Comparison of ENCODE assay signal across 11 cellular contexts in genomic region chr19:49687566-49688316, GRCh38. TPM values are rescaled to one million over a fixed set of nuclear protein-coding genes. Genes with fewer than 3 reads are reported as not detected.
A peak's percentile ranks its signal among the peaks of the same experiment; 100 is the strongest.
DNase-seq lines count a peak whose midpoint lies in the region; TF ChIP-seq lines count a peak whose summit lies in the region.
"Had no signal": no experiment of that assay in that cellular context is flagged by ENCODE, and none has a peak within 500 bp of the region (broad histone marks: within the 10 kb centered on the region; RNA-seq: fewer than 3 reads in every experiment).

No MANE protein-coding gene starts in this region.

- H3K27ac Mint-ChIP-seq in Calu3 (ENCODE audit: unreplicated experiment) (peak overlapping the region; percentile 40), mesothelial cell of epicardium (peak overlapping the region; percentile 54)
- H3K27ac Mint-ChIP-seq: CD8-positive, alpha-beta memory T cell had no signal

- peaks cover 8% of the 10 kb centered on the region for H3K4me1 ChIP-seq in HEK293 (ENCODE audit: control insufficient read depth, insufficient read depth, low read length)

- POLR2A ChIA-PET in HEK293 (lab: Yijun Ruan, JAX) (interaction anchor here (0.5 to 0.7 kb wide), 2 partner anchors 20 to 182 kb away, joined by 3 read pairs; no protein-coding TSS in a partner anchor), GM10248 (lab: Yijun Ruan, JAX) (no interaction called here)

- H3K36me3 ChIP-seq in HEK293 (ENCODE audit: control insufficient read depth in 2 of 2, insufficient read depth in 1 of 2, low read length in 2 of 2), result peaks cover 24 to 59% of the 10 kb centered on the region in 2 experiments

- H3K4me3 ChIP-seq in HEK293 (ENCODE audit: low read depth, low read length), result no peak overlapping the region
- H3K4me3 ChIP-seq: ascending aorta had no signal

- no TSS peak for BruUV-seq in Calu3 (replicated peaks; lab: Mats Ljungman, UMichigan)

- H3K9me3 Mint-ChIP-seq in Calu3 (ENCODE audit: low read depth, unreplicated experiment), result no peaks in the 10 kb centered on the region
- no peaks in the 10 kb centered on the region for H3K9me3 Mint-ChIP-seq in mesothelial cell of epicardium
- H3K9me3 Mint-ChIP-seq: CD8-positive, alpha-beta memory T cell had no signal

- intact Hi-C loops in Calu3 (cut with micrococcal nuclease; ENCODE audit: unreplicated experiment), result no loop called here

- no peaks in the 10 kb centered on the region for H3K27me3 Mint-ChIP-seq in Calu3 (ENCODE audit: unreplicated experiment)
- peaks cover 6% of the 10 kb centered on the region for H3K27me3 Mint-ChIP-seq in mesothelial cell of epicardium (ENCODE audit: low read depth)

- no peaks in the 10 kb centered on the region for H3K4me1 Mint-ChIP-seq in Calu3 (ENCODE audit: low read depth, unreplicated experiment)
- H3K4me1 Mint-ChIP-seq in mesothelial cell of epicardium, result peaks cover 22% of the 10 kb centered on the region

- CTCF ChIA-PET in Calu3 (lab: Charles Lee) (no interaction called here), HEK293 (lab: Yijun Ruan, JAX) (interaction anchor here (0.8 kb wide), 1 partner anchor 15 kb away, joined by 4 read pairs; no protein-coding TSS in a partner anchor), GM10248 (lab: Yijun Ruan, JAX) (interaction anchor here (1.8 kb wide), 1 partner anchor 118 kb away, joined by 5 read pairs; no protein-coding TSS in a partner anchor)

- H3K27ac ChIP-seq in HEK293 (ENCODE audit: extremely low read depth, low read depth, low read length) (no peak overlapping the region), caudate nucleus (ENCODE audit: low read depth, low read length) (peak overlapping the region; percentile 52)
- H3K27ac ChIP-seq: ascending aorta had no signal

- H3K36me3 Mint-ChIP-seq in Calu3 (ENCODE audit: insufficient read depth, unreplicated experiment) (peaks cover 95% of the 10 kb centered on the region), mesothelial cell of epicardium (peaks cover 17% of the 10 kb centered on the region)

- no peak for TF ChIP-seq CTCF in Calu3 (IDR thresholded peaks at IDR 0.05; ENCODE audit: unreplicated experiment)
- no peak for TF ChIP-seq CTCF in HEK293 (tag by site-specific recombination; IDR thresholded peaks at IDR 0.05)
- TF ChIP-seq CTCF in mesothelial cell of epicardium (IDR thresholded peaks at IDR 0.05; ENCODE audit: unreplicated experiment), result no peak
- TF ChIP-seq CTCF in GM20000 (IDR thresholded peaks at IDR 0.05; ENCODE audit: extremely low read depth, missing control alignments), result no peak
- TF ChIP-seq CTCF in GM10248 (IDR thresholded peaks at IDR 0.05; ENCODE audit: control extremely low read depth, extremely low read depth, low read depth, missing control alignments), result no peak

- no peak overlapping the region for H3K4me3 Mint-ChIP-seq in Calu3 (ENCODE audit: low read depth, unreplicated experiment)
- H3K4me3 Mint-ChIP-seq in mesothelial cell of epicardium, result no peak overlapping the region

- no peak for DNase-seq in Calu3
- no peak for DNase-seq in caudate nucleus (lab: John Stamatoyannopoulos, UW)
- no peak for DNase-seq in mesothelial cell of epicardium (ENCODE audit: low spot score in 2 of 2, unreplicated experiment in 2 of 2)
- DNase-seq in GM20000 (ENCODE audit: low spot score), result no peak
- DNase-seq in GM10248 (ENCODE audit: extremely low spot score), result no peak
- DNase-seq in HuH-7.5 (ENCODE audit: low spot score), result no peak
- no peak for DNase-seq in anterior cingulate cortex (lab: John Stamatoyannopoulos, UW)
- DNase-seq: CD8-positive, alpha-beta memory T cell; NCI-H510A treated with DMSO at 0.1 percent for 48 hours had no signal

- no peaks in the 10 kb centered on the region for H3K9me3 ChIP-seq in HEK293 (ENCODE audit: control insufficient read depth, insufficient read depth, low read depth, low read length)
- H3K9me3 ChIP-seq: ascending aorta had no signal

TF ChIP-seq in HEK293, 187 proteins besides CTCF, POLR2A, EP300 and RAD21 (continues in another document):
- TF ChIP-seq ZNF501 (tag by site-specific recombination; IDR thresholded peaks at IDR 0.05) (no peak), OVOL3 (tag by site-specific recombination; IDR thresholded peaks at IDR 0.05) (no peak), PRDM10 (tag by site-specific recombination; IDR thresholded peaks at IDR 0.05) (peak; percentile 39), ZNF174 (tag by site-specific recombination; IDR thresholded peaks at IDR 0.05) (no peak), ZNF514 (tag by site-specific recombination; IDR thresholded peaks at IDR 0.05) (no peak), ZBTB21 (tag by site-specific recombination; IDR thresholded peaks at IDR 0.05) (no peak), ZNF274 (IDR thresholded peaks at IDR 0.05; ENCODE audit: low read length) (no peak), ZNF274 (tag by site-specific recombination; IDR thresholded peaks at IDR 0.05; ENCODE audit: borderline replicate concordance) (no peak), PRDM4 (tag by site-specific recombination; IDR thresholded peaks at IDR 0.05) (peak; percentile 93), ZNF558 (tag by site-specific recombination; IDR thresholded peaks at IDR 0.05) (no peak), ZFP41 (tag by site-specific recombination; IDR thresholded peaks at IDR 0.05; ENCODE audit: borderline replicate concordance) (no peak), ZNF175 (tag by site-specific recombination; IDR thresholded peaks at IDR 0.05) (no peak), KLF1 (tag by site-specific recombination; IDR thresholded peaks at IDR 0.05) (peak; percentile 18; the same call in 1 of the 2 replicates), ZNF707 (tag by site-specific recombination; IDR thresholded peaks at IDR 0.05) (no peak)

RNA-seq across cellular contexts. Expression of gene ADM5, which starts 1.7 kb away (rescaled TPM):
- total RNA-seq in Calu3 (2022), result 17.0 and 18.5 TPM in 2 replicates
- total RNA-seq in mesothelial cell of epicardium, result 10.4 to 10.5 TPM (median 10.4 TPM) in 3 replicates

RNA-seq across cellular contexts. Expression of gene CPT1C, which starts 3.2 kb away (rescaled TPM):
- total RNA-seq in Calu3 (2022) (0.57 and 1.4 TPM in 2 replicates), mesothelial cell of epicardium (60.3 to 62.5 TPM (median 60.9 TPM) in 3 replicates)

RNA-seq across cellular contexts. Expression of gene PRMT1, which starts 10.7 kb away (rescaled TPM):
- total RNA-seq in Calu3 (2022), result 350 and 369 TPM in 2 replicates
- 273 to 283 TPM (median 280 TPM) in 3 replicates for total RNA-seq in mesothelial cell of epicardium

RNA-seq across cellular contexts. Expression of gene BCL2L12, which starts 22.0 kb away (rescaled TPM):
- total RNA-seq in Calu3 (2022) (66.5 and 70.8 TPM in 2 replicates), mesothelial cell of epicardium (44.5 to 46.0 TPM (median 44.7 TPM) in 3 replicates)

RNA-seq across cellular contexts. Expression of gene IRF3, which starts 22.1 kb away (rescaled TPM):
- total RNA-seq in Calu3 (2022), result 189 and 191 TPM in 2 replicates
- 89.4 to 101 TPM (median 95.0 TPM) in 3 replicates for total RNA-seq in mesothelial cell of epicardium

Comparison
In these comparisons a context has a peak if more than half of its experiments do, and no peak if none do; other contexts are left out.
1. RNA of gene CPT1C, which starts 3.2 kb away (total RNA-seq): 60.3 to 62.5 TPM in mesothelial cell of epicardium; 0.57 to 1.4 TPM in Calu3; every median in the first group is over 10 times any median in the second.